Comparison of ENCODE assay signal across 24 cellular contexts in the genomic region with DNA sequence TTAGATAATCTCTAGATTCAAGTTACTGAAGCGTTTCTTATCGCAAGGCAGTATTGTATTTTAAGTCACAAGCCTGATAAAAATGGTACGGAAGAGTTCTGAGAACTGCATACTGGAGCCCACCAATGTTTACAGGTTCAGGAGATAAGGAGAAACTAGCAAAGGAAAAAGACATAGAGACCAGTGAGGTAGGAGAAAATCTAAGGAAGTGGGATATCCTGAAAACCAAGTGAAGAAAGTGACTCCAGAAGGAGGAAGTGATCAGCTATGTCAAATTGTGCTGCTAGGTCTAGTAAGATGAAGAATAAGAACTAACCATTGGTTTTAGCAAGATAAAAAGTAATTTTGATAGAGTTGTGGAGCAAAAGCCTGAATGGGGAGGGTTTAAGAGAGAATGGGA.
"Had no signal": no experiment of that assay in that cellular context is flagged by ENCODE, and none has a peak within 500 bp of the region (broad histone marks: within the 10 kb centered on the region; RNA-seq: fewer than 3 reads in every experiment).

No MANE protein-coding gene starts in this region.

- H3K4me3 ChIP-seq: colonic mucosa, esophagus muscularis mucosa, gastroesophageal sphincter, heart left ventricle, hepatocyte, left lung, lower lobe of right lung, mucosa of descending colon had no signal

- H2AFZ ChIP-seq: hepatocyte had no signal

- H3K4me3 Mint-ChIP-seq: dendritic cell treated with granulocyte-macrophage colony-stimulating factor and Interleukin-4, amounts not matched to agents 40 ng/mL and 50 ng/mL, for 4 days; effector memory CD8-positive, alpha-beta T cell; mesothelial cell of epicardium; naive B cell; naive thymus-derived CD8-positive, alpha-beta T cell had no signal

- H3K27me3 ChIP-seq: colonic mucosa, esophagus muscularis mucosa, foreskin keratinocyte, heart left ventricle, hepatocyte, left lung had no signal

- H3K9me3 ChIP-seq: colonic mucosa, esophagus muscularis mucosa, gastroesophageal sphincter, heart left ventricle, left lung, lower lobe of right lung, mucosa of descending colon had no signal

- H3K4me1 ChIP-seq: colonic mucosa, esophagus muscularis mucosa, foreskin keratinocyte, gastroesophageal sphincter, heart left ventricle, left lung, lower lobe of right lung had no signal

- H3K36me3 Mint-ChIP-seq: mesothelial cell of epicardium, naive B cell had no signal

- H3K79me2 ChIP-seq: hepatocyte had no signal

- H3K27ac ChIP-seq: colonic mucosa, esophagus muscularis mucosa, foreskin keratinocyte, gastroesophageal sphincter, heart left ventricle, hepatocyte, left lung, lower lobe of right lung had no signal

- ATAC-seq: effector memory CD8-positive, alpha-beta T cell; foreskin keratinocyte; gastroesophageal sphincter; heart left ventricle; left cardiac atrium; left lung; left ventricle myocardium superior; lower lobe of right lung; mucosa of descending colon; naive thymus-derived CD8-positive, alpha-beta T cell had no signal

- DNase-seq: colonic mucosa; cortex of kidney; effector CD8-positive, alpha-beta T cell; effector memory CD8-positive, alpha-beta T cell; foreskin keratinocyte; heart left ventricle; hypothalamus; left cardiac atrium; left lung; left ventricle myocardium superior; lower lobe of right lung; mesenchymal stem cell; mucosa of descending colon; naive B cell; naive thymus-derived CD8-positive, alpha-beta T cell had no signal

- H3K27me3 Mint-ChIP-seq: dendritic cell treated with granulocyte-macrophage colony-stimulating factor and Interleukin-4, amounts not matched to agents 40 ng/mL and 50 ng/mL, for 4 days had no signal

- H3K27ac Mint-ChIP-seq: dendritic cell treated with granulocyte-macrophage colony-stimulating factor and Interleukin-4, amounts not matched to agents 40 ng/mL and 50 ng/mL, for 4 days; effector memory CD8-positive, alpha-beta T cell; mesothelial cell of epicardium; naive B cell; naive thymus-derived CD8-positive, alpha-beta T cell had no signal

- H3K4me2 ChIP-seq: hepatocyte had no signal

- H3K4me1 Mint-ChIP-seq: mesothelial cell of epicardium; naive B cell; naive thymus-derived CD8-positive, alpha-beta T cell had no signal

- H3K9me3 Mint-ChIP-seq: effector memory CD8-positive, alpha-beta T cell; mesothelial cell of epicardium had no signal

- H3K36me3 ChIP-seq: colonic mucosa, esophagus muscularis mucosa, gastroesophageal sphincter, heart left ventricle, left lung, lower lobe of right lung had no signal

- FAIRE-seq: endothelial cell of umbilical vein, frontal cortex, islet of Langerhans, keratinocyte had no signal
